Comparison of ENCODE assay signal across 8 cellular contexts in genomic region chr2:65430515-65431416, GRCh38. TPM values are rescaled to one million over a fixed set of nuclear protein-coding genes. Genes with fewer than 3 reads are reported as not detected.
DNase-seq lines count a peak whose midpoint lies in the region; ATAC-seq and TF ChIP-seq lines count a peak whose summit lies in the region.

No MANE protein-coding gene starts in this region.

- no peaks in the 10 kb centered on the region for H3K9me3 ChIP-seq in PC-9 (ENCODE audit: insufficient read depth, low read depth)

- no peaks in the 10 kb centered on the region for H3K36me3 Mint-ChIP-seq in activated T-helper 17 cell treated with anti-CD3 and anti-CD28 coated beads, Interleukin-2, amount 50 U/mL, for 72 hours (ENCODE audit: low read depth)
- peaks cover 4% of the 10 kb centered on the region for H3K36me3 Mint-ChIP-seq in nephron progenitor cell (ENCODE audit: low read depth)

- in situ Hi-C loops in KBM-7 (cut with MboI; ENCODE audit: low pct_unique_long_range_greater_than_20kb, low sequenced_read_pairs), result no loop called here

- ATAC-seq in GM21528 (IDR thresholded peaks at IDR 0.05; ENCODE audit: low FRiP score, unreplicated experiment), result peak; percentile 28
- ATAC-seq in activated T-helper 17 cell treated with anti-CD3 and anti-CD28 coated beads, Interleukin-2, amount 50 U/mL, for 72 hours (replicated peaks), result peak; percentile 66

- intact Hi-C loops in PC-9 (cut with micrococcal nuclease; ENCODE audit: unreplicated experiment), result loop anchor here (1.0 to 5.0 kb wide), 4 partner anchors 108 to 908 kb away; partner anchors contain the start of gene AFTPH

- peak overlapping the region; percentile 59 for H3K27ac ChIP-seq in PC-9
- peak overlapping the region; percentile 89 for H3K27ac ChIP-seq in substantia nigra (ENCODE audit: low read depth, low read length, poor library complexity, severe bottlenecking)

- H3K4me1 ChIP-seq in PC-9 (replicated peaks; ENCODE audit: insufficient read depth), result peaks cover 48% of the 10 kb centered on the region

- no peaks in the 10 kb centered on the region for H3K9me2 ChIP-seq in PC-9 (ENCODE audit: insufficient read depth)

- H3F3A ChIP-seq in PC-9 (ENCODE audit: insufficient read depth, low read depth), result peaks cover 33% of the 10 kb centered on the region

- H3K27ac Mint-ChIP-seq in activated T-helper 17 cell treated with anti-CD3 and anti-CD28 coated beads, Interleukin-2, amount 50 U/mL, for 72 hours, result peak overlapping the region; percentile 59
- H3K27ac Mint-ChIP-seq in nephron progenitor cell, result peak overlapping the region; percentile 86

- CTCF ChIA-PET in PC-9 (lab: Charles Lee), result interaction anchor here (0.7 to 1.7 kb wide), 4 partner anchors 48 to 209 kb away, joined by 3 to 12 read pairs (median 8); no protein-coding TSS in a partner anchor

- peaks cover 4% of the 10 kb centered on the region for H3K4me1 Mint-ChIP-seq in activated T-helper 17 cell treated with anti-CD3 and anti-CD28 coated beads, Interleukin-2, amount 50 U/mL, for 72 hours
- H3K4me1 Mint-ChIP-seq in nephron progenitor cell, result peaks cover 33% of the 10 kb centered on the region

- H3K4me2 ChIP-seq in PC-9, result peak overlapping the region; percentile 87

- peaks cover 80% of the 10 kb centered on the region for H3K79me2 ChIP-seq in PC-9 (ENCODE audit: low read depth)

- H3K4me3 ChIP-seq in PC-9 (peak overlapping the region; percentile 91), fibroblast of villous mesenchyme (ENCODE audit: low read depth, low read length) (peak overlapping the region; percentile 90)

- TF ChIP-seq CTCF in PC-9 (conservative IDR thresholded peaks at IDR 0.05) (no peak), fibroblast of villous mesenchyme (IDR thresholded peaks at IDR 0.05; ENCODE audit: insufficient read depth, low read depth, low read length) (no peak), nephron progenitor cell (IDR thresholded peaks at IDR 0.05) (no peak)

- BruUV-seq in PC-9 (replicated peaks; lab: Mats Ljungman, UMichigan), result no TSS peak

- peak overlapping the region; percentile 84 for H2AFZ ChIP-seq in PC-9

- H3K4me3 Mint-ChIP-seq in activated T-helper 17 cell treated with anti-CD3 and anti-CD28 coated beads, Interleukin-2, amount 50 U/mL, for 72 hours, result peak overlapping the region; percentile 84
- H3K4me3 Mint-ChIP-seq in nephron progenitor cell, result peak overlapping the region; percentile 95

- POLR2A ChIA-PET in PC-9 (lab: Charles Lee; ENCODE audit: unreplicated experiment), result interaction anchor here (0.5 to 0.6 kb wide), 2 partner anchors 23 to 143 kb away, joined by 8 to 13 read pairs; no protein-coding TSS in a partner anchor

- no peaks in the 10 kb centered on the region for H3K9me3 Mint-ChIP-seq in activated T-helper 17 cell treated with anti-CD3 and anti-CD28 coated beads, Interleukin-2, amount 50 U/mL, for 72 hours
- no peaks in the 10 kb centered on the region for H3K9me3 Mint-ChIP-seq in nephron progenitor cell

- 0 out of 2 replicates have a peak, but pooled peaks cover 4% of the 10 kb centered on the region for H3K36me3 ChIP-seq in PC-9 (ENCODE audit: low read depth)

- peaks cover 15% of the 10 kb centered on the region for H3K27me3 Mint-ChIP-seq in activated T-helper 17 cell treated with anti-CD3 and anti-CD28 coated beads, Interleukin-2, amount 50 U/mL, for 72 hours
- H3K27me3 Mint-ChIP-seq in nephron progenitor cell (ENCODE audit: low read depth, poor library complexity), result peaks cover 5% of the 10 kb centered on the region

- H3K27me3 ChIP-seq in PC-9 (ENCODE audit: insufficient read depth, low read depth), result no peaks in the 10 kb centered on the region

- peaks cover 34% of the 10 kb centered on the region for H4K20me1 ChIP-seq in PC-9 (ENCODE audit: insufficient read depth)

- DNase-seq in COLO668 (lab: John Stamatoyannopoulos, UW; ENCODE audit: unreplicated experiment) (peak; percentile 78), KBM-7 (peak; percentile 91), PC-9 (peak; percentile 73 to 81), fibroblast of villous mesenchyme (ENCODE audit: low read depth) (peak; percentile 59), nephron progenitor cell (peak; percentile 70), substantia nigra (lab: John Stamatoyannopoulos, UW) (peak in 47 of 49 donors; percentile 12 to 86 (median 60))

RNA-seq across cellular contexts. Expression of gene SPRED2, which starts 1.6 kb away (rescaled TPM):
- total RNA-seq in PC-9 (2021) (33.5 and 33.6 TPM in 2 replicates), fibroblast of villous mesenchyme (9.5 and 10.0 TPM in 2 replicates)
- 1 to 10 TPM; 5.6 to 9.6 TPM for total RNA-seq in activated T-helper 17 cell treated with anti-CD3 and anti-CD28 coated beads, Interleukin-2, amount 50 U/mL, for 72 hours

Comparison
In these comparisons a context has a peak if more than half of its experiments do, and no peak if none do; other contexts are left out.
1. Peak in every context shown above with its lines: DNase-seq, ATAC-seq, H3K4me3 ChIP-seq and H3K27ac ChIP-seq.